In the genomic region with DNA sequence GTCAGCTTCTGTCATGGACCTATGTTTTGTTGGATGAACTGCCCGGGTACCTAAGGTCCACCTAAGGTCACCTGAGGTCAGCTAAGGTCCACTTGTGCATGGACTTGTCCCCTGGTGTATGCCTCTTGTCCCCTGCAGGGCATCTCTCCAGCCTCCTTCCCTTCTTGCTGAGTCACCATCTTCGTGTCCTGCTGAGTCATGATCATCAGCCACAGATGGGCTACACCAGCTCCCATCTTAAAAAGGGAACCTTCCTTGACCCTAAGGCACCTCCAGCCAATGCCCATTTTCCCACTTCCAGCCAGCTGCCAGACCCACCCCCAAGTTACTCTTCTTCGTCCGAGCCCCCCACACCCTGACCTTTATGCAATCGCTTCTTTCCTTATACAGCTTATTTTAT, we compare ENCODE assay signal across 1 cellular context.
TF ChIP-seq lines count a peak whose summit lies in the region.

No MANE protein-coding gene starts in this region.

TF ChIP-seq in HepG2, 621 proteins besides CTCF, POLR2A, EP300 and RAD21 (continued from another document):
- TF ChIP-seq NFE2L2 (IDR thresholded peaks at IDR 0.05; ENCODE audit: low read length) (peak; percentile 55; the same call in 1 of the 2 replicates), ZNF124 (CRISPR knock-in tag; IDR thresholded peaks at IDR 0.05) (no peak), SIX1 (CRISPR knock-in tag; IDR thresholded peaks at IDR 0.05; ENCODE audit: borderline replicate concordance) (no peak), MAFF (IDR thresholded peaks at IDR 0.05; ENCODE audit: low read depth, low read length) (peak; percentile 63)
TF ChIP-seq in HepG2: peak in this region for 3.
